In the genomic region with DNA sequence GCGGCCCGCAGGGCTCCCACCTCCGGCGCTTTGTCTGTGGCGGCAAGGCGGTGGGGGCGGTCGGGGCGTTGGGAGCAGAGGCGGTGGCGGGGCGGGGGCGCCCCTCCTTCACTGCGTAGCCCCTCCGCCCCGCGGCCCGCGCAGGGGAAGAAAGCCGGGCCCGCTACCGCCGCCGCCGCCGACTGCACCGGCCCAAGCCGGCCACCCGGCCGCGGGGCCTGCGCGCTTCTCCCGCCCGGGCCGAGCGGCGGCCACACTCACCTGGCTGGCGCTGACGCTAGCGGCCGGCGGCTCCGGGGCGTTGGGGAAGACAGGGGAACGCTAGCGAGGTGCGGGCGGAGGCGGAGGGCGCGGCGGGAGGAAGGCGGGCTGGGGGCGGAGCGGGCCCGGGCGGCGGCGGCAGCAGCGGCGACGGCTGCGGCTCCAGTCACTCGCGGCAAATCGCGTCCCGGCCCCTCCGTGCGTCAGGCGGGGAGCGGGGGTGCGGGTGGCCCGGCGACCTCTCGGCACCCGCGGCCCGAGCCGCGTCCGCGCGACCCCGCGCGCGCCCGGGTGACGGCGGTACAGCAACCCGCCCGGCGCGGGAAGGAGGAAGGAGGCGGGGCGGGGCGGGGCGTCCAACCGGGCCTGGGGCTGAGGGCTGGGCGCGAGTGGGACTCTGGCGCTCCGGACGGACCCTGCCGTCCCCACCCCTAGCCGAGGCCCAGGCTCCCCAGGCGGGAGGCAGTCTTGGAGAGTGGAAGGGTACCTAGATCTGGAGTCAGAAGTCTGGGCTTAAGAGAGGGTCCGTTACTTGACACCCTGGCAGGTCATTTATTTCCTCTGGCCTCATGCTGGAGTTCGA, we compare ENCODE assay signal across 8 cellular contexts. TPM values are rescaled to one million over a fixed set of nuclear protein-coding genes. Genes with fewer than 3 reads are reported as not detected.
A peak's percentile ranks its signal among the peaks of the same experiment; 100 is the strongest.
DNase-seq lines count a peak whose midpoint lies in the region; ATAC-seq and TF ChIP-seq lines count a peak whose summit lies in the region.

SESTD1 (minus strand) TSS at position 595 of the 844 bp plus-strand sequence. CDS start 72,991 bp downstream, outside the sequence.

- peaks cover 10% of the 10 kb centered on the region for H3K4me1 Mint-ChIP-seq in endothelial cell (ENCODE audit: unreplicated experiment)

- DNase-seq in NCI-H510A (lab: John Stamatoyannopoulos, UW) = peak; percentile 80
- peak; percentile 62 for DNase-seq in activated CD8-positive, alpha-beta memory T cell treated with anti-CD3 and anti-CD28 coated beads, Interleukin-2, amount 50 U/mL, for 4 hours
- peak; percentile 77 for DNase-seq in endothelial cell (ENCODE audit: low spot score)
- DNase-seq in midbrain (lab: John Stamatoyannopoulos, UW) = peak; percentile 56
- peak; percentile 64 for DNase-seq in stimulated activated CD8-positive, alpha-beta memory T cell treated with anti-CD3 and anti-CD28 coated beads, Interleukin-4, amount 100 ng/mL, for 48 hours

- peak within 1 kb of the TSS; percentile 97 for H3K4me3 Mint-ChIP-seq in endothelial cell (ENCODE audit: unreplicated experiment)

- peaks cover 45% of the 10 kb centered on the region for H3K79me2 ChIP-seq in ACC112 (ENCODE audit: control insufficient read depth, insufficient read depth, low read length, unreplicated experiment)

- no peaks in the 10 kb centered on the region for H3K27me3 ChIP-seq in ACC112 (ENCODE audit: insufficient read depth, low read length)

- peaks cover 13% of the 10 kb centered on the region for H3K27me3 Mint-ChIP-seq in endothelial cell (ENCODE audit: unreplicated experiment)

- peaks cover 4% of the 10 kb centered on the region; the same call in 1 of the 2 replicates for H3K36me3 ChIP-seq in ACC112 (ENCODE audit: insufficient read depth, low read length)

- peak; percentile 37 for TF ChIP-seq POLR2A in GM18526 (IDR thresholded peaks at IDR 0.05; ENCODE audit: extremely low read depth, insufficient read length)

- peaks cover 40% of the 10 kb centered on the region for H3K4me1 ChIP-seq in ACC112 (ENCODE audit: control insufficient read depth, insufficient read depth, low read length, unreplicated experiment)

- TF ChIP-seq CTCF in endothelial cell (IDR thresholded peaks at IDR 0.05; ENCODE audit: unreplicated experiment) = no peak

- peaks cover 3% of the 10 kb centered on the region for H3K36me3 Mint-ChIP-seq in endothelial cell (ENCODE audit: low read depth, unreplicated experiment)

- H3K27ac Mint-ChIP-seq in endothelial cell (ENCODE audit: unreplicated experiment) = peak within 1 kb of the TSS; percentile 85

- peak within 1 kb of the TSS; percentile 72 for H2AFZ ChIP-seq in ACC112 (ENCODE audit: low read length, unreplicated experiment)

- H3K27ac ChIP-seq in ACC112 (ENCODE audit: low read depth, low read length) = peak within 1 kb of the TSS; percentile 86

- H3K4me3 ChIP-seq in ACC112 (ENCODE audit: low read depth, low read length) = peak within 1 kb of the TSS; percentile 98

- peak; percentile 74 for ATAC-seq in HG03045 (IDR thresholded peaks at IDR 0.05; ENCODE audit: unreplicated experiment)

- H3K9me3 Mint-ChIP-seq in endothelial cell (ENCODE audit: unreplicated experiment) = no peaks in the 10 kb centered on the region

RNA-seq across cellular contexts. Expression of gene SESTD1, which starts in this region (rescaled TPM):
- 92.4 TPM for total RNA-seq in endothelial cell (ENCODE audit: unreplicated experiment)

Comparison
In these comparisons a context has a peak if more than half of its experiments do, and no peak if none do; other contexts are left out.
1. Peak in every context shown above with its lines: DNase-seq, ATAC-seq, H3K4me3 ChIP-seq and H3K27ac ChIP-seq.